ENCODE assay signal across 9 cellular contexts in the genomic region with DNA sequence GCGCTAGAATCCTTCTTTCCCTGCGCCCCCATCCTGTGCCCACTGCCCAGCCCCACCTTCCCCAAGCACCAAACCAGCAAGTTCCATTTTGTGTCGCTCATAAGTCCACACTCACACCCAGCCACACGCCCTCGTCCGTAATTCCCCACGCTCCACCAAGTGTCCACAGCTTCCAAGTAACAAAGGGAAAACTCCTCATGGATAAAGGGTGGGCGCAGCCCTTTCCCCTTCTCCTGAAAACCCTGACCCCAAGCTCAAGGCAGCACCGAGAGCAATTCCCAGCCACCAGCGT. TPM values are rescaled to one million over a fixed set of nuclear protein-coding genes. Genes with fewer than 3 reads are reported as not detected.
DNase-seq lines count a peak whose midpoint lies in the region; FAIRE-seq and TF ChIP-seq lines count a peak whose summit lies in the region.
"Had no signal": no experiment of that assay in that cellular context is flagged by ENCODE, and none has a peak within 500 bp of the region (broad histone marks: within the 10 kb centered on the region; RNA-seq: fewer than 3 reads in every experiment).

No MANE protein-coding gene starts in this region.

- H3K36me3 ChIP-seq in BLaER1 (no peaks in the 10 kb centered on the region), H1 (ENCODE audit: control insufficient read depth in 2 of 4, insufficient read depth in 4 of 4, low read length in 3 of 4) (no peaks in the 10 kb centered on the region)

- no peak for TF ChIP-seq RAD21 in H1 (IDR thresholded peaks at IDR 0.05 in 1 of 2, conservative IDR thresholded peaks at IDR 0.05 in 1 of 2; ENCODE audit: low read depth in 2 of 2, low read length in 2 of 2)

- H4K91ac ChIP-seq in H1 (replicated peaks; ENCODE audit: insufficient read length, low read length): peak overlapping the region; percentile 47

- H2AFZ ChIP-seq in H1 (ENCODE audit: low read length): peak overlapping the region; percentile 26; the same call in 1 of the 2 replicates

- no peak overlapping the region for H2BK20ac ChIP-seq in H1 (ENCODE audit: low read length)

- 0 out of 2 replicates have a peak overlapping the region, but pooled peaks have one; percentile 47 for H2AK5ac ChIP-seq in H1 (ENCODE audit: low read depth, low read length)

- peak overlapping the region; percentile 83 for H4K8ac ChIP-seq in H1 (ENCODE audit: extremely low read depth, insufficient read depth, low read length)

- peak overlapping the region; percentile 52; the same call in 1 of the 2 replicates for H2BK5ac ChIP-seq in H1 (ENCODE audit: low read depth, low read length)

- TF ChIP-seq CTCF in H1 (IDR thresholded peaks at IDR 0.05; ENCODE audit: control extremely low read depth in 1 of 3, insufficient read depth in 1 of 3, low read depth in 1 of 3, low read length in 3 of 3) (no peak), neural crest cell (conservative IDR thresholded peaks at IDR 0.05) (no peak)

- 0 out of 2 replicates have a peak overlapping the region, but pooled peaks have one; percentile 27 for H2BK12ac ChIP-seq in H1 (ENCODE audit: low read depth, low read length)

- no peak overlapping the region for H2BK120ac ChIP-seq in H1 (replicated peaks; ENCODE audit: low read depth, low read length)

- H3K23ac ChIP-seq in H1 (ENCODE audit: insufficient read length): no peak overlapping the region

- H3K27me3 ChIP-seq in BLaER1 (peaks cover 72% of the 10 kb centered on the region), H1 (replicated peaks in 1 of 4; ENCODE audit: control insufficient read depth in 3 of 4, extremely low read depth in 1 of 4, insufficient read depth in 3 of 4, low read length in 3 of 4) (peaks cover 0 to 17% (median 15%) of the 10 kb centered on the region in 4 experiments; a peak in 4 of 7 replicates)

- H2BK15ac ChIP-seq in H1 (ENCODE audit: low read length): peak overlapping the region; percentile 88; the same call in 1 of the 2 replicates

- TF ChIP-seq EP300 in H1 (IDR thresholded peaks at IDR 0.05; ENCODE audit: borderline replicate concordance in 1 of 2, low read depth in 2 of 2, low read length in 2 of 2): no peak

- POLR2A ChIA-PET in H1 (lab: Charles Lee; ENCODE audit: partially characterized antibody): interaction anchor here (0.7 to 1.9 kb wide), 7 partner anchors 14 to 704 kb away, joined by 3 to 12 read pairs (median 3); no protein-coding TSS in a partner anchor

- CTCF ChIA-PET in H1 (lab: Charles Lee; ENCODE audit: partially characterized antibody): interaction anchor here (1.0 to 4.7 kb wide), 7 partner anchors 10 to 68 kb away, joined by 3 to 30 read pairs (median 4); no protein-coding TSS in a partner anchor

- peak overlapping the region; percentile 96 for H3K18ac ChIP-seq in H1 (ENCODE audit: extremely low read depth, low read length)

- peak overlapping the region; percentile 96 for H3K27ac Mint-ChIP-seq in neural crest cell (ENCODE audit: unreplicated experiment)

- peak overlapping the region; percentile 18 for H4K5ac ChIP-seq in H1 (ENCODE audit: insufficient read length, low read depth, low read length)

- no peak overlapping the region for H3K27ac ChIP-seq in BLaER1
- no peak overlapping the region for H3K27ac ChIP-seq in H1 (ENCODE audit: low read depth, low read length)

- H3K14ac ChIP-seq in H1 (ENCODE audit: insufficient read length): peak overlapping the region; percentile 95

- H3K79me2 ChIP-seq in H1 (ENCODE audit: control insufficient read depth in 1 of 2, insufficient read depth in 2 of 2, low read length in 2 of 2): peaks cover 0 to 32% of the 10 kb centered on the region in 2 experiments; a peak in 1 of 4 replicates

- no peaks in the 10 kb centered on the region for H3K36me3 Mint-ChIP-seq in neural crest cell (ENCODE audit: low read depth)

- peak overlapping the region; percentile 44 for H3K4ac ChIP-seq in H1 (replicated peaks; ENCODE audit: insufficient read length, low read depth, low read length)

- H4K20me1 ChIP-seq in BLaER1 (no peaks in the 10 kb centered on the region; the same call in 1 of the 2 replicates), H1 (replicated peaks in 1 of 2; ENCODE audit: control insufficient read depth in 1 of 2, insufficient read depth in 2 of 2, low read length in 2 of 2) (peaks cover 2 to 6% of the 10 kb centered on the region in 2 experiments)

- H3K9me3 ChIP-seq in BLaER1: no peaks in the 10 kb centered on the region
- no peaks in the 10 kb centered on the region for H3K9me3 ChIP-seq in H1 (ENCODE audit: insufficient read depth in 2 of 2, low read depth in 1 of 2, low read length in 1 of 2)

- H3K4me2 ChIP-seq in BLaER1 (peak overlapping the region; percentile 68), H1 (ENCODE audit: insufficient read depth in 1 of 2, low read depth in 2 of 2, low read length in 2 of 2) (peak overlapping the region; percentile 99 to 100)

- H3K9ac ChIP-seq in BLaER1 (no peak overlapping the region), H1 (replicated peaks in 1 of 4; ENCODE audit: extremely low read depth in 1 of 4, low read depth in 3 of 4, low read length in 3 of 4) (peak overlapping the region in 3 of 4 experiments; percentile 26 to 77 (median 75); a peak in 6 of 7 replicates)

- peaks cover 25% of the 10 kb centered on the region for H3K23me2 ChIP-seq in H1 (ENCODE audit: low read depth, low read length)

- TF ChIP-seq POLR2A in H1 (IDR thresholded peaks at IDR 0.05; ENCODE audit: control extremely low read depth in 1 of 2, low read depth in 2 of 2, low read length in 2 of 2): no peak
- TF ChIP-seq POLR2A in H54 (IDR thresholded peaks at IDR 0.05; ENCODE audit: low read depth, low read length): no peak

- H3K4me3 ChIP-seq in BLaER1: peak overlapping the region; percentile 50
- H3K4me3 ChIP-seq in H1 (ENCODE audit: extremely low read depth in 1 of 4, insufficient read depth in 2 of 4, low read depth in 3 of 4, low read length in 4 of 4): peak overlapping the region; percentile 86 to 96 (median 87)

- peaks cover 38% of the 10 kb centered on the region for H3K27me3 Mint-ChIP-seq in neural crest cell (ENCODE audit: low read depth)

- H3K4me3 Mint-ChIP-seq in neural crest cell: peak overlapping the region; percentile 98

- H3K4me1 ChIP-seq in BLaER1: peaks cover 40% of the 10 kb centered on the region
- peaks cover 9 to 27% (median 22%) of the 10 kb centered on the region in 4 experiments for H3K4me1 ChIP-seq in H1 (replicated peaks in 1 of 4; ENCODE audit: control insufficient read depth in 3 of 4, insufficient read depth in 4 of 4, low read length in 3 of 4)

- WGBS in H1 (ENCODE audit: extremely low coverage in 1 of 2, insufficient coverage in 1 of 2, insufficient read length in 1 of 2, insufficient replicate concordance in 2 of 2, low coverage in 1 of 2, low lambda C conversion rate in 2 of 2, missing lambda C conversion rate in 1 of 2), 2 experiments: 1% methylated on average over 9 of the region's 10 CpGs; no CpG with 5 or more reads in 1 of the 2 experiments

- DNase-seq in NCI-H526 treated with DMSO at 0.1 percent for 48 hours (lab: John Stamatoyannopoulos, UW) (peak; percentile 79), H1 (ENCODE audit: low read depth in 1 of 2, low spot score in 2 of 2) (no peak), neural crest cell (ENCODE audit: low read depth, low spot score) (no peak), COLO668 (lab: John Stamatoyannopoulos, UW; ENCODE audit: unreplicated experiment) (no peak), mesenteric fat pad (ENCODE audit: low spot score) (no peak), H54 (ENCODE audit: insufficient read length, low spot score) (no peak)
- no peak for DNase-seq in stimulated activated CD4-positive, alpha-beta T cell treated with anti-CD3 and anti-CD28 coated beads, Interleukin-4, amount 100 ng/mL, for 1 hour

- peaks cover 9% of the 10 kb centered on the region for H3K79me1 ChIP-seq in H1 (ENCODE audit: low read depth, low read length)

- no peaks in the 10 kb centered on the region for H3K9me3 Mint-ChIP-seq in neural crest cell

- FAIRE-seq in H1 (lab: Jason Lieb, UNC): no peak
- FAIRE-seq in H54 (lab: Jason Lieb, UNC): no peak

- no peak overlapping the region for H3K56ac ChIP-seq in H1 (replicated peaks; ENCODE audit: insufficient read length, low read depth, low read length)

- peaks cover 40% of the 10 kb centered on the region for H3K4me1 Mint-ChIP-seq in neural crest cell

TF ChIP-seq in H1, 55 proteins besides CTCF, POLR2A, EP300 and RAD21 (continues in another document):
- TF ChIP-seq SIN3A (conservative IDR thresholded peaks at IDR 0.05 in 1 of 2, IDR thresholded peaks at IDR 0.05 in 1 of 2; ENCODE audit: low read depth in 1 of 2, low read length in 2 of 2): 0 out of 4 replicates have a peak, but pooled peaks of 1 of the 2 experiments have one; percentile 8

RNA-seq across cellular contexts. Expression of gene FXYD6, which starts 0.5 kb away (rescaled TPM):
- total RNA-seq in H1 (2021; fragmentation: NEBNext Ultra II Directional; extraction: Animal tissue kit (Norgen Biotek cat#: 25700)): 44.6 and 50.0 TPM in 2 replicates
- polyA plus RNA-seq in H1 (2011; rRNA removed): 117 and 151 TPM in 2 replicates
- 117 TPM for polyA plus RNA-seq in H1 (2011; cell fraction: cytosol; rRNA removed)
- 137 TPM for polyA plus RNA-seq in H1 (2011; cell fraction: nucleus; rRNA removed)
- polyA plus RNA-seq in H1 (2012, experiment 1 of 2): 45.7 to 68.5 TPM (median 67.3 TPM) in 4 replicates
- polyA plus RNA-seq in H1 (2012, experiment 2 of 2): 67.1 TPM
- 51.8 TPM for polyA plus RNA-seq in H1 (2013, experiment 1 of 2)
- 57.8 TPM for polyA plus RNA-seq in H1 (2013, experiment 2 of 2)
- 64.2 and 70.4 TPM in 2 replicates for polyA minus RNA-seq in H1 (2011; rRNA and poly(A)+ RNA removed)
- 17.0 TPM for polyA minus RNA-seq in H1 (2011; cell fraction: cytosol; rRNA and poly(A)+ RNA removed)
- polyA minus RNA-seq in H1 (2011; cell fraction: nucleus; rRNA and poly(A)+ RNA removed): 34.0 TPM
- total RNA-seq in neural crest cell: 113 TPM in 2 replicates
- total RNA-seq in mesenteric fat pad: 21.5 TPM

RNA-seq across cellular contexts. Expression of gene FXYD2, which starts 51.5 kb away (rescaled TPM):
- total RNA-seq in H1 (2021; fragmentation: NEBNext Ultra II Directional; extraction: Animal tissue kit (Norgen Biotek cat#: 25700)): 0.99 and 1.1 TPM in 2 replicates
- 0.89 and 1.6 TPM in 2 replicates for polyA plus RNA-seq in H1 (2011; rRNA removed)
- 1.2 TPM for polyA plus RNA-seq in H1 (2011; cell fraction: cytosol; rRNA removed)
- polyA plus RNA-seq in H1 (2011; cell fraction: nucleus; rRNA removed): 3.1 TPM
- polyA plus RNA-seq in H1 (2012, experiment 1 of 2): 0.84 to 1.1 TPM (median 0.98 TPM) in 4 replicates
- 0.21 TPM for polyA plus RNA-seq in H1 (2012, experiment 2 of 2)
- 2.0 TPM for polyA plus RNA-seq in H1 (2013, experiment 1 of 2)
- 1.2 TPM for polyA plus RNA-seq in H1 (2013, experiment 2 of 2)
- 0.95 and 1.7 TPM in 2 replicates for polyA minus RNA-seq in H1 (2011; rRNA and poly(A)+ RNA removed)
- 0.59 TPM for polyA minus RNA-seq in H1 (2011; cell fraction: cytosol; rRNA and poly(A)+ RNA removed)
- 4.4 TPM for polyA minus RNA-seq in H1 (2011; cell fraction: nucleus; rRNA and poly(A)+ RNA removed)
- total RNA-seq in neural crest cell (0.18 and 0.26 TPM in 2 replicates), mesenteric fat pad (3.2 TPM)

RNA-seq across cellular contexts. Expression of gene TMPRSS13, which starts 53.2 kb away (rescaled TPM):
- 0.29 and 0.61 TPM in 2 replicates for total RNA-seq in H1 (2021; fragmentation: NEBNext Ultra II Directional; extraction: Animal tissue kit (Norgen Biotek cat#: 25700))
- 0.79 and 1.0 TPM in 2 replicates for polyA plus RNA-seq in H1 (2011; rRNA removed)
- polyA plus RNA-seq in H1 (2011; cell fraction: cytosol; rRNA removed): 0.88 TPM
- 1.5 TPM for polyA plus RNA-seq in H1 (2011; cell fraction: nucleus; rRNA removed)
- 0.26 to 0.66 TPM (median 0.36 TPM) in 4 replicates for polyA plus RNA-seq in H1 (2012, experiment 1 of 2)
- 0.52 TPM for polyA plus RNA-seq in H1 (2012, experiment 2 of 2)
- polyA plus RNA-seq in H1 (2013, experiment 1 of 2): 0.32 TPM
- polyA plus RNA-seq in H1 (2013, experiment 2 of 2): 0.40 TPM
- 0.54 and 0.98 TPM in 2 replicates for polyA minus RNA-seq in H1 (2011; rRNA and poly(A)+ RNA removed)
- 0.73 TPM for polyA minus RNA-seq in H1 (2011; cell fraction: cytosol; rRNA and poly(A)+ RNA removed)
- 1.3 TPM for polyA minus RNA-seq in H1 (2011; cell fraction: nucleus; rRNA and poly(A)+ RNA removed)
- total RNA-seq in neural crest cell: 0.34 TPM in 1 of 2 replicates, not detected in the other
- 0.39 TPM for total RNA-seq in mesenteric fat pad
- total RNA-seq: dermis microvascular lymphatic vessel endothelial cell had no signal
